In the genomic region with DNA sequence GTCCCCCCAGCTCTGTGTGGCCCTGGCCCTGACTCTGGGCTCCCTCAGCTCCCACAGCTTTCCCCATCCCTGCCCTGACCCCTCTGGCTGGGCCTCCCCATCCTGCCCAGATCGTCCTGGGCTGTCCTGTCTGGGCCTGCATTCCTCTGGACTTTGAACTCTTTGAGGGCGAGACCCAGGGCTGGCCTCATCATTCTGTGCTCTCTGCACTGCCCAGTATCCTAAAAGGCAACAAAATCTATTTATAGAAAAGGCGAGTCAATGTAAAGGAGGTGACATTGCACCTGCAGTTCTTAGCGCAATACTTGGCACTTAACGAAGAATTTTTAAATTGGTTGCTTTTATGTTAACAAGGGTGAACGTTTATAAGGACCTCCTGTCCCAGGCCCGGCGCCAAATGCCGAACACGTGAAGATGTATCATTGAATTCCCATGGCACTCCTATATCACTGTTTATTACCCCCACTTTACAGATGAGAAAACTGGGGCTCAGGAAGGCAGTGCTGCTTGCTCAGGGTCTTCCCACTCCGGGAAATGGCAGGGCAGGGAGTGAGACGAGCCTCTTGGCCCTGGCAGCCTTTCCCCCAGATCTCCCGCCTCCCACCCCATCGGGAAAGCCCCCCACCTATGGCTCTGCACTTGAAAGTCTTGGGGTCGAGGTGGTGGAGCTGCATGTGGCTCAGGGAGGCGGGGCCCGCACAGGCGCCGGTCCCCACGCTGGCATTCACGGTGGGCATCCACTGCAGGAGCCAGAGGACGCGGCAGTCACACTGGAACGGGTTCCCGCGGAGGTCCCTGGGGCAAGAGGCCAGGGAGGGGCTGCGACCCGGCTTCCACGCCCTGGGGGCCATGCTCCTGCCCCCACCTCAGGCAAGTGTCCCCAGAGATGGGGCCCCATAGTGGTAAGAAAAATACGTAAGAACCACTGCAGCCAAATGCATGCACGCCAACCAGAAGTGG, we compare ENCODE assay signal across 1 cellular context.
TF ChIP-seq lines count a peak whose summit lies in the region.

No MANE protein-coding gene starts in this region.

TF ChIP-seq in HepG2, 621 proteins besides CTCF, POLR2A, EP300 and RAD21 (continued from another document and continues in another):
- peak; percentile 80 for TF ChIP-seq HDAC1 (CRISPR knock-in tag; IDR thresholded peaks at IDR 0.05)
- no peak for TF ChIP-seq YEATS2 (CRISPR knock-in tag; IDR thresholded peaks at IDR 0.05; ENCODE audit: borderline replicate concordance)
- TF ChIP-seq ZNF607 (CRISPR knock-in tag; IDR thresholded peaks at IDR 0.05; ENCODE audit: borderline replicate concordance) = peak; percentile 73; the same call in 1 of the 2 replicates
- no peak for TF ChIP-seq KDM3A (CRISPR knock-in tag; IDR thresholded peaks at IDR 0.05; ENCODE audit: low read depth)
- TF ChIP-seq, protein P1, sequence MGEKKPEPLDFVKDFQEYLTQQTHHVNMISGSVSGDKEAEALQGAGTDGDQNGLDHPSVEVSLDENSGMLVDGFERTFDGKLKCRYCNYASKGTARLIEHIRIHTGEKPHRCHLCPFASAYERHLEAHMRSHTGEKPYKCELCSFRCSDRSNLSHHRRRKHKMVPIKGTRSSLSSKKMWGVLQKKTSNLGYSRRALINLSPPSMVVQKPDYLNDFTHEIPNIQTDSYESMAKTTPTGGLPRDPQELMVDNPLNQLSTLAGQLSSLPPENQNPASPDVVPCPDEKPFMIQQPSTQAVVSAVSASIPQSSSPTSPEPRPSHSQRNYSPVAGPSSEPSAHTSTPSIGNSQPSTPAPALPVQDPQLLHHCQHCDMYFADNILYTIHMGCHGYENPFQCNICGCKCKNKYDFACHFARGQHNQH (CRISPR knock-in tag; IDR thresholded peaks at IDR 0.05) = 0 out of 2 replicates have a peak, but pooled peaks have one; percentile 45
- TF ChIP-seq ZSCAN22 (CRISPR knock-in tag; IDR thresholded peaks at IDR 0.05) = no peak
- TF ChIP-seq, protein P2, sequence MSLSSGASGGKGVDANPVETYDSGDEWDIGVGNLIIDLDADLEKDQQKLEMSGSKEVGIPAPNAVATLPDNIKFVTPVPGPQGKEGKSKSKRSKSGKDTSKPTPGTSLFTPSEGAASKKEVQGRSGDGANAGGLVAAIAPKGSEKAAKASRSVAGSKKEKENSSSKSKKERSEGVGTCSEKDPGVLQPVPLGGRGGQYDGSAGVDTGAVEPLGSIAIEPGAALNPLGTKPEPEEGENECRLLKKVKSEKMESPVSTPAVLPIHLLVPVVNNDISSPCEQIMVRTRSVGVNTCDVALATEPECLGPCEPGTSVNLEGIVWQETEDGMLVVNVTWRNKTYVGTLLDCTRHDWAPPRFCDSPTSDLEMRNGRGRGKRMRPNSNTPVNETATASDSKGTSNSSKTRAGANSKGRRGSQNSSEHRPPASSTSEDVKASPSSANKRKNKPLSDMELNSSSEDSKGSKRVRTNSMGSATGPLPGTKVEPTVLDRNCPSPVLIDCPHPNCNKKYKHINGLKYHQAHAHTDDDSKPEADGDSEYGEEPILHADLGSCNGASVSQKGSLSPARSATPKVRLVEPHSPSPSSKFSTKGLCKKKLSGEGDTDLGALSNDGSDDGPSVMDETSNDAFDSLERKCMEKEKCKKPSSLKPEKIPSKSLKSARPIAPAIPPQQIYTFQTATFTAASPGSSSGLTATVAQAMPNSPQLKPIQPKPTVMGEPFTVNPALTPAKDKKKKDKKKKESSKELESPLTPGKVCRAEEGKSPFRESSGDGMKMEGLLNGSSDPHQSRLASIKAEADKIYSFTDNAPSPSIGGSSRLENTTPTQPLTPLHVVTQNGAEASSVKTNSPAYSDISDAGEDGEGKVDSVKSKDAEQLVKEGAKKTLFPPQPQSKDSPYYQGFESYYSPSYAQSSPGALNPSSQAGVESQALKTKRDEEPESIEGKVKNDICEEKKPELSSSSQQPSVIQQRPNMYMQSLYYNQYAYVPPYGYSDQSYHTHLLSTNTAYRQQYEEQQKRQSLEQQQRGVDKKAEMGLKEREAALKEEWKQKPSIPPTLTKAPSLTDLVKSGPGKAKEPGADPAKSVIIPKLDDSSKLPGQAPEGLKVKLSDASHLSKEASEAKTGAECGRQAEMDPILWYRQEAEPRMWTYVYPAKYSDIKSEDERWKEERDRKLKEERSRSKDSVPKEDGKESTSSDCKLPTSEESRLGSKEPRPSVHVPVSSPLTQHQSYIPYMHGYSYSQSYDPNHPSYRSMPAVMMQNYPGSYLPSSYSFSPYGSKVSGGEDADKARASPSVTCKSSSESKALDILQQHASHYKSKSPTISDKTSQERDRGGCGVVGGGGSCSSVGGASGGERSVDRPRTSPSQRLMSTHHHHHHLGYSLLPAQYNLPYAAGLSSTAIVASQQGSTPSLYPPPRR (CRISPR knock-in tag; IDR thresholded peaks at IDR 0.05; ENCODE audit: borderline replicate concordance) = peak; percentile 13; the same call in 1 of the 2 replicates
- TF ChIP-seq HNRNPH1 (optimal IDR thresholded peaks at IDR 0.05; ENCODE audit: low read depth, low read length) = peak; percentile 78
- TF ChIP-seq POLR2AphosphoS5 (IDR thresholded peaks at IDR 0.05; ENCODE audit: low read depth, low read length) = peak; percentile 35
- no peak for TF ChIP-seq AGO2 (optimal IDR thresholded peaks at IDR 0.05; ENCODE audit: low read depth, low read length)
- no peak for TF ChIP-seq CHD2 (IDR thresholded peaks at IDR 0.05; ENCODE audit: low read depth, low read length)
- no peak for TF ChIP-seq RNF2 (conservative IDR thresholded peaks at IDR 0.05; ENCODE audit: low read depth)
- TF ChIP-seq PCBP2 (optimal IDR thresholded peaks at IDR 0.05; ENCODE audit: low read depth, low read length, poor library complexity, severe bottlenecking) = no peak
- TF ChIP-seq, protein P3, sequence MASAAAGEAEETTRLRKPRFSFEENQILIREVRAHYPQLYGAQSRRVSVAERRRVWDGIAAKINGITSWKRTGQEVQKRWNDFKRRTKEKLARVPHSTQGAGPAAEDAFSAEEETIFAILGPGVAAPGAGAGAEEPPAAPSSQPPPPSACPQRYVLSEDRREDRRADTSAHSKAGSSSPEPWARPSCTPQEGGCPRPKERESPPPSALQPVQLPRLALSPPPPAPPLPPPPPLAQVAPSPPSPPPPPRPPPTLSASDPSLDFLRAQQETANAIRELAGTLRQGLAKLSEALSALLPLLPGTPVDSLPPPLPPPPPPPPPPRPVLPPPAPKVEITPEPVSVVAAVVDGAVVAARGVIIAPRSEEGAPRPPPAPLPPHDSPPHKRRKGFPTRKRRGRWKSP (CRISPR knock-in tag; IDR thresholded peaks at IDR 0.05) = no peak; the same call in 1 of the 2 replicates
- no peak for TF ChIP-seq ZNF558 (CRISPR knock-in tag; IDR thresholded peaks at IDR 0.05; ENCODE audit: borderline replicate concordance)
- TF ChIP-seq NONO (IDR thresholded peaks at IDR 0.05) = no peak
- TF ChIP-seq NONO (CRISPR knock-in tag; conservative IDR thresholded peaks at IDR 0.05) = peak; percentile 56; the same call in 1 of the 2 replicates
- TF ChIP-seq SIN3B (IDR thresholded peaks at IDR 0.05; ENCODE audit: low read length) = no peak
- TF ChIP-seq SSRP1 (CRISPR knock-in tag; IDR thresholded peaks at IDR 0.05) = no peak
- TF ChIP-seq HNF4G (IDR thresholded peaks at IDR 0.05; ENCODE audit: borderline replicate concordance, low read depth, low read length) = peak; percentile 55
- TF ChIP-seq HNF4G (CRISPR knock-in tag; IDR thresholded peaks at IDR 0.05; ENCODE audit: borderline replicate concordance, low read depth) = no peak; the same call in 1 of the 2 replicates
- TF ChIP-seq ZNF567 (CRISPR knock-in tag; IDR thresholded peaks at IDR 0.05; ENCODE audit: borderline replicate concordance) = no peak
- no peak for TF ChIP-seq CEBPB (IDR thresholded peaks at IDR 0.05; ENCODE audit: borderline replicate concordance, low read depth, low read length)
- peak; percentile 65; the same call in 1 of the 2 replicates for TF ChIP-seq TARDBP (CRISPR knock-in tag; IDR thresholded peaks at IDR 0.05)
- peak; percentile 68; the same call in 1 of the 2 replicates for TF ChIP-seq ETV5 (CRISPR knock-in tag; IDR thresholded peaks at IDR 0.05; ENCODE audit: borderline replicate concordance)
- peak; percentile 51; the same call in 1 of the 2 replicates for TF ChIP-seq MYC (CRISPR knock-in tag; IDR thresholded peaks at IDR 0.05; ENCODE audit: borderline replicate concordance)
- TF ChIP-seq, protein P4, sequence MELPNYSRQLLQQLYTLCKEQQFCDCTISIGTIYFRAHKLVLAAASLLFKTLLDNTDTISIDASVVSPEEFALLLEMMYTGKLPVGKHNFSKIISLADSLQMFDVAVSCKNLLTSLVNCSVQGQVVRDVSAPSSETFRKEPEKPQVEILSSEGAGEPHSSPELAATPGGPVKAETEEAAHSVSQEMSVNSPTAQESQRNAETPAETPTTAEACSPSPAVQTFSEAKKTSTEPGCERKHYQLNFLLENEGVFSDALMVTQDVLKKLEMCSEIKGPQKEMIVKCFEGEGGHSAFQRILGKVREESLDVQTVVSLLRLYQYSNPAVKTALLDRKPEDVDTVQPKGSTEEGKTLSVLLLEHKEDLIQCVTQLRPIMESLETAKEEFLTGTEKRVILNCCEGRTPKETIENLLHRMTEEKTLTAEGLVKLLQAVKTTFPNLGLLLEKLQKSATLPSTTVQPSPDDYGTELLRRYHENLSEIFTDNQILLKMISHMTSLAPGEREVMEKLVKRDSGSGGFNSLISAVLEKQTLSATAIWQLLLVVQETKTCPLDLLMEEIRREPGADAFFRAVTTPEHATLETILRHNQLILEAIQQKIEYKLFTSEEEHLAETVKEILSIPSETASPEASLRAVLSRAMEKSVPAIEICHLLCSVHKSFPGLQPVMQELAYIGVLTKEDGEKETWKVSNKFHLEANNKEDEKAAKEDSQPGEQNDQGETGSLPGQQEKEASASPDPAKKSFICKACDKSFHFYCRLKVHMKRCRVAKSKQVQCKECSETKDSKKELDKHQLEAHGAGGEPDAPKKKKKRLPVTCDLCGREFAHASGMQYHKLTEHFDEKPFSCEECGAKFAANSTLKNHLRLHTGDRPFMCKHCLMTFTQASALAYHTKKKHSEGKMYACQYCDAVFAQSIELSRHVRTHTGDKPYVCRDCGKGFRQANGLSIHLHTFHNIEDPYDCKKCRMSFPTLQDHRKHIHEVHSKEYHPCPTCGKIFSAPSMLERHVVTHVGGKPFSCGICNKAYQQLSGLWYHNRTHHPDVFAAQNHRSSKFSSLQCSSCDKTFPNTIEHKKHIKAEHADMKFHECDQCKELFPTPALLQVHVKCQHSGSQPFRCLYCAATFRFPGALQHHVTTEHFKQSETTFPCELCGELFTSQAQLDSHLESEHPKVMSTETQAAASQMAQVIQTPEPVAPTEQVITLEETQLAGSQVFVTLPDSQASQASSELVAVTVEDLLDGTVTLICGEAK (IDR thresholded peaks at IDR 0.05) = no peak
- TF ChIP-seq, protein P4 (CRISPR knock-in tag; IDR thresholded peaks at IDR 0.05) = 0 out of 2 replicates have a peak, but pooled peaks have one; percentile 43
- TF ChIP-seq, protein P5, sequence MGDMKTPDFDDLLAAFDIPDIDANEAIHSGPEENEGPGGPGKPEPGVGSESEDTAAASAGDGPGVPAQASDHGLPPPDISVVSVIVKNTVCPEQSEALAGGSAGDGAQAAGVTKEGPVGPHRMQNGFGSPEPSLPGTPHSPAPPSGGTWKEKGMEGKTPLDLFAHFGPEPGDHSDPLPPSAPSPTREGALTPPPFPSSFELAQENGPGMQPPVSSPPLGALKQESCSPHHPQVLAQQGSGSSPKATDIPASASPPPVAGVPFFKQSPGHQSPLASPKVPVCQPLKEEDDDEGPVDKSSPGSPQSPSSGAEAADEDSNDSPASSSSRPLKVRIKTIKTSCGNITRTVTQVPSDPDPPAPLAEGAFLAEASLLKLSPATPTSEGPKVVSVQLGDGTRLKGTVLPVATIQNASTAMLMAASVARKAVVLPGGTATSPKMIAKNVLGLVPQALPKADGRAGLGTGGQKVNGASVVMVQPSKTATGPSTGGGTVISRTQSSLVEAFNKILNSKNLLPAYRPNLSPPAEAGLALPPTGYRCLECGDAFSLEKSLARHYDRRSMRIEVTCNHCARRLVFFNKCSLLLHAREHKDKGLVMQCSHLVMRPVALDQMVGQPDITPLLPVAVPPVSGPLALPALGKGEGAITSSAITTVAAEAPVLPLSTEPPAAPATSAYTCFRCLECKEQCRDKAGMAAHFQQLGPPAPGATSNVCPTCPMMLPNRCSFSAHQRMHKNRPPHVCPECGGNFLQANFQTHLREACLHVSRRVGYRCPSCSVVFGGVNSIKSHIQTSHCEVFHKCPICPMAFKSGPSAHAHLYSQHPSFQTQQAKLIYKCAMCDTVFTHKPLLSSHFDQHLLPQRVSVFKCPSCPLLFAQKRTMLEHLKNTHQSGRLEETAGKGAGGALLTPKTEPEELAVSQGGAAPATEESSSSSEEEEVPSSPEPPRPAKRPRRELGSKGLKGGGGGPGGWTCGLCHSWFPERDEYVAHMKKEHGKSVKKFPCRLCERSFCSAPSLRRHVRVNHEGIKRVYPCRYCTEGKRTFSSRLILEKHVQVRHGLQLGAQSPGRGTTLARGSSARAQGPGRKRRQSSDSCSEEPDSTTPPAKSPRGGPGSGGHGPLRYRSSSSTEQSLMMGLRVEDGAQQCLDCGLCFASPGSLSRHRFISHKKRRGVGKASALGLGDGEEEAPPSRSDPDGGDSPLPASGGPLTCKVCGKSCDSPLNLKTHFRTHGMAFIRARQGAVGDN (CRISPR knock-in tag; IDR thresholded peaks at IDR 0.05) = peak; percentile 96
- peak; percentile 43 for TF ChIP-seq RBFOX2 (IDR thresholded peaks at IDR 0.05; ENCODE audit: low read depth, low read length)
- TF ChIP-seq RFX1 (IDR thresholded peaks at IDR 0.05) = no peak
